15 cellular contexts compared by ENCODE assay signal in the genomic region with DNA sequence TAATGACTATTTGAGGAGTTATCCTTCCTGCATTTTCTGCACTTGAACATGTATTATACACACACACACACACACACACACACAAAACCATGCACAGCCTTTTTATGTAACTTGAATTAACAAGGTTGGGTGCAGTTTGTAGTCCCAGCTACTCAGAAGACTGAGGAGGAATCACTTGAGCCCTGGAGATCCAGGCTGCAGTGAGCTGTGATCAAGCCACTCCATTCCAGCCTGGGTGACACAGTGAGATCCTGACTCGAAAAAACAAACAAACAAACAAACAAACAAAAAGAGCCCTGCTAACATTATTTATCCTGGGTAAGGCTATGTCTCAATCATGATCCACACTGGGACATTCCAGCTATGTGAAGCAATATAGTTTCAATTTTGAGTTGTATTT.
DNase-seq lines count a peak whose midpoint lies in the region; ATAC-seq, FAIRE-seq and TF ChIP-seq lines count a peak whose summit lies in the region.
"Had no signal": no experiment of that assay in that cellular context is flagged by ENCODE, and none has a peak within 500 bp of the region (broad histone marks: within the 10 kb centered on the region; RNA-seq: fewer than 3 reads in every experiment).

No MANE protein-coding gene starts in this region.

- H3K27ac ChIP-seq in foreskin keratinocyte = peak overlapping the region; percentile 55
- peak overlapping the region in 1 of 3 donors; percentile 31 for H3K27ac ChIP-seq in thyroid gland
- H3K27ac ChIP-seq: BLaER1, KMS-11, SJSA1 had no signal

- no peak overlapping the region for H3K4me3 ChIP-seq in thyroid gland (replicated peaks in 1 of 3)
- H3K4me3 ChIP-seq: BLaER1, MG63, SJSA1 had no signal

- FAIRE-seq in RCC 7860 (lab: Jason Lieb, UNC) (no peak), urothelium cell line (lab: Jason Lieb, UNC) (no peak)

- H3K27me3 ChIP-seq in foreskin keratinocyte (no peaks in the 10 kb centered on the region), thyroid gland (no peaks in the 10 kb centered on the region)
- H3K27me3 ChIP-seq: BLaER1, MG63, SJSA1 had no signal

- 38 to 41% methylated on average over 1 of the region's 1 CpG for WGBS in thyroid gland, 2 donors

- DNase-seq in NCI-H460 (ENCODE audit: extremely low read depth, low read depth) (peak; percentile 38), astrocyte of the hippocampus (ENCODE audit: low read depth, low spot score) (peak; percentile 18), foreskin keratinocyte (no peak), thyroid gland (peak; percentile 41 to 58), RCC 7860 (ENCODE audit: low spot score) (no peak), urothelium cell line (ENCODE audit: low spot score) (no peak)
- DNase-seq: DMS 273 treated with DMSO at 0.1 percent for 48 hours, HFFc6, NCI-H524, RPMI8226 had no signal

- TF ChIP-seq POLR2A in thyroid gland (IDR thresholded peaks at IDR 0.05) = no peak

- H3K9me3 ChIP-seq in thyroid gland = no peaks in the 10 kb centered on the region
- H3K9me3 ChIP-seq: MG63, SJSA1 had no signal

- H3K4me1 ChIP-seq in foreskin keratinocyte (peaks cover 34% of the 10 kb centered on the region), thyroid gland (peaks cover 2 to 17% of the 10 kb centered on the region in 2 donors)
- H3K4me1 ChIP-seq: BLaER1 had no signal

- intact Hi-C loops in thyroid gland (cut with DNase I) = no loop called here

- no peak for TF ChIP-seq CTCF in foreskin keratinocyte (conservative IDR thresholded peaks at IDR 0.05)
- no peak for TF ChIP-seq CTCF in thyroid gland (IDR thresholded peaks at IDR 0.05)

- H3K36me3 ChIP-seq in thyroid gland = no peaks in the 10 kb centered on the region
- H3K36me3 ChIP-seq: MG63 had no signal

- no peak for ATAC-seq in foreskin keratinocyte
- no peak for ATAC-seq in activated CD4-positive, CD25-positive, alpha-beta regulatory T cell treated with anti-CD3 and anti-CD28 coated beads, Interleukin-2, amount 50 U/mL, for 24 hours

Comparison
In these comparisons a context has a peak if more than half of its experiments do, and no peak if none do; other contexts are left out.
1. DNase-seq: peak in NCI-H460 (single experiment), astrocyte of the hippocampus (single experiment) and thyroid gland (2 of 2); none in foreskin keratinocyte (0 of 2), RCC 7860 (single experiment) and urothelium cell line (single experiment).